8 cellular contexts compared by ENCODE assay signal in the genomic region with DNA sequence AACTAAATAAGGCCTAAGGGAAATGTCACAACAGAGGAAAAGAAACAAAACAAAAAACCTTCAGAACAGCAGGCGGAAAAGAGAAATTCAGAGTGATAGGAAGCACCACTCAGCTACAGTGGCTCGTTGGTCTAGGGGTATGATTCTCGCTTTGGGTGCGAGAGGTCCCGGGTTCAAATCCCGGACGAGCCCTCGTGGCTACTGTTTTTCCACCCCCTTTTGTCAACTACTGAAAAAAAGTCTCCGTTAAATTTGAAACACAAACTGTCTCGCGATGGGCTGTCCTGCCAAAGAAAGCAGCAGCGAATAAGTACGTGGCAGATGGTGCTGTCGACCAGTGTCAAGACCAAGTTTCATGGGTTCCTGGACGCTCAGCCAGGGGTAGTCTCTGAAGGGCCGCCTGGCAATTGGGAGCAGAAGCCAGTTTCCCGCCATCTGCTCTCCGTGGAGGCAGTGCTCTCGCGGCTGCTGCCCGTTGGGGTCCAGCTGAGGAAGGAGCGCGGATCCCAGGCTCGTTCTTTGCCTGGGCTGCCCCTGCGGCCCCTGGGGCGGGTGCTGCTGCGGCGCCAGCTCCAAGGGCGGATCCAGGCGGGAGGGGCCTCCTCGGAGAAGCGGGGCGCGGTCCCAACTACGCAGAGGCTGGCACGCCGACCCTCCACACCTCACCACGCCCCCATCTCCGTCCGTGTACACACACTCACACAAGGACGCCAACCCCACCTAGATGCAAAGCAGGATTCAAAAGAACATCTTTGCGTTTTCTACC. TPM values are rescaled to one million over a fixed set of nuclear protein-coding genes. Genes with fewer than 3 reads are reported as not detected.
DNase-seq lines count a peak whose midpoint lies in the region; ATAC-seq and TF ChIP-seq lines count a peak whose summit lies in the region.

A gene with protein sequence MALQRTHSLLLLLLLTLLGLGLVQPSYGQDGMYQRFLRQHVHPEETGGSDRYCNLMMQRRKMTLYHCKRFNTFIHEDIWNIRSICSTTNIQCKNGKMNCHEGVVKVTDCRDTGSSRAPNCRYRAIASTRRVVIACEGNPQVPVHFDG (plus strand): TSS at position 665 of the 766 bp plus-strand sequence. CDS start 14,812 bp downstream, outside the sequence.

- ATAC-seq in HG03045 (IDR thresholded peaks at IDR 0.05; ENCODE audit: unreplicated experiment), result peak; percentile 31

- H3K36me3 Mint-ChIP-seq in endothelial cell (ENCODE audit: low read depth, unreplicated experiment), result peaks cover 6% of the 10 kb centered on the region

- peak within 1 kb of the TSS; percentile 90 for H3K4me3 Mint-ChIP-seq in endothelial cell (ENCODE audit: unreplicated experiment)

- no peak for TF ChIP-seq CTCF in endothelial cell (IDR thresholded peaks at IDR 0.05; ENCODE audit: unreplicated experiment)

- DNase-seq in NCI-H2081 (lab: John Stamatoyannopoulos, UW), result peak; percentile 49 to 50
- no peak for DNase-seq in NCI-H2081 treated with DMSO at 0.1 percent for 48 hours (lab: John Stamatoyannopoulos, UW)
- DNase-seq in NOMO-1 treated with DMSO at 0.1 percent for 48 hours (lab: John Stamatoyannopoulos, UW; ENCODE audit: unreplicated experiment), result peak; percentile 66
- DNase-seq in activated CD8-positive, alpha-beta memory T cell treated with anti-CD3 and anti-CD28 coated beads, Interleukin-2, amount 50 U/mL, for 4 hours, result peak; percentile 76
- DNase-seq in endothelial cell (ENCODE audit: low spot score), result peak; percentile 76
- peak; percentile 84 for DNase-seq in midbrain (lab: John Stamatoyannopoulos, UW)
- DNase-seq in stimulated activated CD8-positive, alpha-beta memory T cell treated with anti-CD3 and anti-CD28 coated beads, Interleukin-15, amount 100 ng/mL, for 24 hours (ENCODE audit: low read depth), result peak; percentile 70

- H3K27ac Mint-ChIP-seq in endothelial cell (ENCODE audit: unreplicated experiment), result no peak within 1 kb of the TSS

- no peaks in the 10 kb centered on the region for H3K9me3 Mint-ChIP-seq in endothelial cell (ENCODE audit: unreplicated experiment)

- H3K4me1 Mint-ChIP-seq in endothelial cell (ENCODE audit: unreplicated experiment), result peaks cover 6% of the 10 kb centered on the region

- peaks cover 16% of the 10 kb centered on the region for H3K27me3 Mint-ChIP-seq in endothelial cell (ENCODE audit: unreplicated experiment)

RNA-seq across cellular contexts. Expression of the gene that starts here (rescaled TPM):
- 1.0 TPM for total RNA-seq in endothelial cell (ENCODE audit: unreplicated experiment)
